In the genomic region with DNA sequence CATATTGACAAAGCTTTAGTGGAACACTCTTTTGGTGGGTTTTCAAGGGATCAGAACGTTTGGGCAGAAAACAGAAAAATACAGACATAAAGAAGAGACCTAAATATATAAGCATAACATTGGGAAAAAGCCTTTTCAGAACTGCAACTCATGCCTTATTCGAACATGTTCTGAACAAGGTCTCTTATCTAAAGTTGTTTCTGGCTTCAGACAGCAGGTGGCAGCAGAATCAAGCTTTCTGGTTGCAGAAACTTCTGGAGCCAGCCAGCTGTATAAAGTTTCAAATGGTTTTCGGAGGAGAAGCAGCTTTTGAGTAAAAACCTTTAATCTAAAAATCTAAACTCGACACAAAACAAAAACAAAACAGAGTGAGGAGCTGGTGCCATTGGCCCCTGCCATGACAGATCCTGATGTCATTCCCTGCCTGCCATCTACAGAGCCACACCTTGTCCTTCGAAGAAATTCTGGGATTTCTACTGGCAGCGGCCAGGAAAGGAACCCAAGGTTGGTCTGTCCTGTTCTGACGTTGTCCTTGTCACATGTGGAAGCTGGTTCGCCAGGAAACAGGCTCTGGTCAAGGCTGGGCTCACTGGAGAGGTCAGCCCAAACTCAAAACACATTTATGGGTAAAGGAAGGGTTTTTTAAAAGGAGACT, we compare ENCODE assay signal across 8 cellular contexts. TPM values are rescaled to one million over a fixed set of nuclear protein-coding genes. Genes with fewer than 3 reads are reported as not detected.
DNase-seq lines count a peak whose midpoint lies in the region; ATAC-seq and TF ChIP-seq lines count a peak whose summit lies in the region.
"Not testable (repeated sequence)": the region's sequence is repeated elsewhere in the genome, so short reads cannot be mapped to it uniquely, and the experiment has no call there.

No MANE protein-coding gene starts in this region.

- not testable (repeated sequence) for TF ChIP-seq POLR2A in adrenal gland (IDR thresholded peaks at IDR 0.05)

- H3K4me3 Mint-ChIP-seq in CD4-positive, alpha-beta T cell; activated B cell treated with CpG ODN at 0.5 μM for 24 hours; natural killer cell: not testable (repeated sequence)

- H3K27me3 Mint-ChIP-seq in CD4-positive, alpha-beta T cell; activated B cell treated with CpG ODN at 0.5 μM for 24 hours; natural killer cell (ENCODE audit: low read depth in 2 of 2): not testable (repeated sequence)

- H3K9me3 Mint-ChIP-seq in CD4-positive, alpha-beta T cell; activated B cell treated with CpG ODN at 0.5 μM for 24 hours; natural killer cell: not testable (repeated sequence)

- not testable (repeated sequence) for H3K36me3 ChIP-seq in adrenal gland (replicated peaks in 1 of 2)

- intact Hi-C loops in CD4-positive, alpha-beta T cell (cut with DNase I, micrococcal nuclease); activated B cell treated with CpG ODN at 0.5 μM for 24 hours (cut with micrococcal nuclease); adrenal gland (cut with DNase I); natural killer cell (cut with micrococcal nuclease): not testable (repeated sequence)

- H3K27ac Mint-ChIP-seq in CD4-positive, alpha-beta T cell; activated B cell treated with CpG ODN at 0.5 μM for 24 hours; natural killer cell: not testable (repeated sequence)

- not testable (repeated sequence) for H3K27me3 ChIP-seq in CD4-positive, alpha-beta T cell (ENCODE audit: control insufficient read depth, insufficient read depth, low read length); adrenal gland

- POLR2A ChIA-PET in CD4-positive, alpha-beta T cell (lab: Charles Lee); activated B cell treated with CpG ODN at 0.5 μM for 24 hours (lab: Charles Lee): not testable (repeated sequence)

- H3K4me1 ChIP-seq in adrenal gland (replicated peaks in 1 of 2) = not testable (repeated sequence)

- peak; percentile 65 for ATAC-seq in CD4-positive, alpha-beta T cell (ENCODE audit: poor library complexity)
- ATAC-seq in HG02981 (IDR thresholded peaks at IDR 0.05; ENCODE audit: unreplicated experiment) = peak; percentile 45
- peak; percentile 67 for ATAC-seq in activated B cell treated with CpG ODN at 0.5 μM for 24 hours (ENCODE audit: low read depth)
- peak in 2 of 3 donors; percentile 46 to 65 for ATAC-seq in natural killer cell

- DNase-seq in CD4-positive, alpha-beta T cell = peak; percentile 5 to 42 (median 23)
- peak; percentile 47 for DNase-seq in NCI-H82 (lab: John Stamatoyannopoulos, UW)
- DNase-seq in activated B cell treated with CpG ODN at 0.5 μM for 24 hours, natural killer cell: not testable (repeated sequence)
- peak; percentile 35 to 85 (median 59) for DNase-seq in adrenal gland
- peak; percentile 2 for DNase-seq in foreskin melanocyte
- DNase-seq in stimulated activated CD8-positive, alpha-beta memory T cell treated with anti-CD3 and anti-CD28 coated beads, Interleukin-4, amount 100 ng/mL, for 24 hours (ENCODE audit: low read depth) = peak; percentile 3

- H3K36me3 Mint-ChIP-seq in CD4-positive, alpha-beta T cell (ENCODE audit: low read depth); activated B cell treated with CpG ODN at 0.5 μM for 24 hours (ENCODE audit: low read depth); natural killer cell: not testable (repeated sequence)

- not testable (repeated sequence) for H3K9me3 ChIP-seq in CD4-positive, alpha-beta T cell (ENCODE audit: control insufficient read depth, low read length); adrenal gland (replicated peaks in 1 of 3)

- TF ChIP-seq CTCF in CD4-positive, alpha-beta T cell (IDR thresholded peaks at IDR 0.05) = peak; percentile 44
- not testable (repeated sequence) for TF ChIP-seq CTCF in activated B cell treated with CpG ODN at 0.5 μM for 24 hours (IDR thresholded peaks at IDR 0.05)
- TF ChIP-seq CTCF in adrenal gland (IDR thresholded peaks at IDR 0.05) (peak in 2 of 6 experiments; percentile 22 to 42), natural killer cell (IDR thresholded peaks at IDR 0.05) (peak; percentile 13)

- H3K4me3 ChIP-seq in adrenal gland = not testable (repeated sequence)

- not testable (repeated sequence) for H3K27ac ChIP-seq in CD4-positive, alpha-beta T cell (ENCODE audit: low read depth, low read length); adrenal gland

- CTCF ChIA-PET in CD4-positive, alpha-beta T cell (lab: Charles Lee); activated B cell treated with CpG ODN at 0.5 μM for 24 hours (lab: Charles Lee): not testable (repeated sequence)

- not testable (repeated sequence) for H3K4me1 Mint-ChIP-seq in CD4-positive, alpha-beta T cell (ENCODE audit: low read depth); activated B cell treated with CpG ODN at 0.5 μM for 24 hours; natural killer cell

- WGBS in adrenal gland, 4 donors = 0 to 9% (median 1%) methylated on average over 2 to 4 of the region's 8 CpGs

RNA-seq across cellular contexts. Expression of gene FAM72C, which starts 35.2 kb away (rescaled TPM):
- not detected for total RNA-seq in CD4-positive, alpha-beta T cell
- total RNA-seq in activated B cell treated with CpG ODN at 0.5 μM for 24 hours (0.27 and 0.49 TPM in 2 replicates), adrenal gland (1 to 10 TPM in 1 of 8 donors, under 1 TPM in 4, not detected in 3; 0.20 to 1.3 (median 0.58) TPM), natural killer cell (under 1 TPM in 2 of 3 donors, not detected in 1; 0.18 to 0.19 TPM)
- under 1 TPM; 0.08 to 0.44 (median 0.34) TPM for polyA plus RNA-seq in adrenal gland
